Comparison of ENCODE assay signal across 8 cellular contexts in genomic region chr7:55546826-55547225, GRCh38. TPM values are rescaled to one million over a fixed set of nuclear protein-coding genes. Genes with fewer than 3 reads are reported as not detected.
DNase-seq lines count a peak whose midpoint lies in the region; ATAC-seq and TF ChIP-seq lines count a peak whose summit lies in the region.

No MANE protein-coding gene starts in this region.

- intact Hi-C loops in ascending aorta (cut with DNase I) (no loop called here), stomach (cut with DNase I; ENCODE audit: low total_unique reads) (no loop called here)

- H3K4me2 ChIP-seq in hepatocyte = no peak overlapping the region

- ATAC-seq in GM21576 (IDR thresholded peaks at IDR 0.05; ENCODE audit: unreplicated experiment) = peak; percentile 34
- no peak for ATAC-seq in HG02852 (IDR thresholded peaks at IDR 0.05; ENCODE audit: unreplicated experiment)

- H4K20me1 ChIP-seq in hepatocyte (ENCODE audit: insufficient read depth, poor library complexity, severe bottlenecking) = no peaks in the 10 kb centered on the region

- no peaks in the 10 kb centered on the region for H3K27me3 ChIP-seq in ascending aorta
- H3K27me3 ChIP-seq in hepatocyte = no peaks in the 10 kb centered on the region
- H3K27me3 ChIP-seq in stomach = no peaks in the 10 kb centered on the region

- TF ChIP-seq EP300 in stomach (IDR thresholded peaks at IDR 0.05) = no peak

- H3K27ac ChIP-seq in ascending aorta (peak overlapping the region in 1 of 2 donors; percentile 12), hepatocyte (no peak overlapping the region), stomach (no peak overlapping the region)

- in situ Hi-C loops in GM13977 (cut with MboI; ENCODE audit: low pct_unique_long_range_greater_than_20kb, low sequenced_read_pairs, unreplicated experiment) = no loop called here

- no peak for TF ChIP-seq CTCF in ascending aorta (IDR thresholded peaks at IDR 0.05)
- TF ChIP-seq CTCF in hepatocyte (IDR thresholded peaks at IDR 0.05; ENCODE audit: poor library complexity) = no peak
- TF ChIP-seq CTCF in stomach (IDR thresholded peaks at IDR 0.05) = no peak
- no peak for TF ChIP-seq CTCF in GM13977 (IDR thresholded peaks at IDR 0.05; ENCODE audit: extremely low read depth, insufficient read depth, missing control alignments)

- peak; percentile 30 for DNase-seq in COR-L47 (lab: John Stamatoyannopoulos, UW)
- peak; percentile 73 for DNase-seq in NCI-H2107 treated with DMSO at 0.1 percent for 48 hours (lab: John Stamatoyannopoulos, UW; ENCODE audit: unreplicated experiment)
- DNase-seq in ascending aorta (ENCODE audit: low spot score in 2 of 2) = peak; percentile 73 to 88
- DNase-seq in hepatocyte (ENCODE audit: low spot score) = peak; percentile 31
- DNase-seq in stomach = peak; percentile 83
- no peak for DNase-seq in GM13977 (ENCODE audit: low spot score)

- WGBS in hepatocyte (ENCODE audit: low lambda C conversion rate, missing lambda C conversion rate) = 81% methylated on average over 4 of the region's 4 CpGs
- WGBS in stomach, 5 donors = 3 to 19% (median 10%) methylated on average over 3 to 4 of the region's 4 CpGs

- no peaks in the 10 kb centered on the region for H3K36me3 ChIP-seq in ascending aorta
- no peaks in the 10 kb centered on the region for H3K36me3 ChIP-seq in hepatocyte (replicated peaks; ENCODE audit: insufficient read depth, low read depth)
- no peaks in the 10 kb centered on the region for H3K36me3 ChIP-seq in stomach

- H3K4me3 ChIP-seq in ascending aorta (no peak overlapping the region), hepatocyte (no peak overlapping the region), stomach (no peak overlapping the region)

- H3K9me3 ChIP-seq in ascending aorta = no peaks in the 10 kb centered on the region
- peaks cover 3% of the 10 kb centered on the region for H3K9me3 ChIP-seq in hepatocyte (ENCODE audit: low read depth)
- no peaks in the 10 kb centered on the region for H3K9me3 ChIP-seq in stomach

- TF ChIP-seq POLR2A in stomach (IDR thresholded peaks at IDR 0.05) = no peak

- no peaks in the 10 kb centered on the region for H3K9me2 ChIP-seq in hepatocyte (replicated peaks; ENCODE audit: insufficient read depth)

- H3K79me2 ChIP-seq in hepatocyte = peaks cover 35% of the 10 kb centered on the region

- H3K4me1 ChIP-seq in ascending aorta (peaks cover 0 to 13% of the 10 kb centered on the region in 2 donors), hepatocyte (ENCODE audit: insufficient read depth) (no peaks in the 10 kb centered on the region), stomach (peaks cover 33 to 71% (median 50%) of the 10 kb centered on the region in 4 donors)

- no peak overlapping the region for H2AFZ ChIP-seq in hepatocyte

RNA-seq across cellular contexts. Expression of gene VOPP1, which starts 25.5 kb away (rescaled TPM):
- total RNA-seq in ascending aorta (78.8 TPM), hepatocyte (20.0 and 25.3 TPM in 2 replicates), stomach (100 to 1,000 TPM in 1 of 5 donors, 10 to 100 TPM in 4; 19.6 to 117 (median 79.7) TPM)
- polyA plus RNA-seq in hepatocyte (6.5 and 11.8 TPM in 2 replicates), stomach (10 to 100 TPM; 14.0 to 27.3 (median 26.0) TPM)
